Comparison of ENCODE assay signal across 8 cellular contexts in the genomic region with DNA sequence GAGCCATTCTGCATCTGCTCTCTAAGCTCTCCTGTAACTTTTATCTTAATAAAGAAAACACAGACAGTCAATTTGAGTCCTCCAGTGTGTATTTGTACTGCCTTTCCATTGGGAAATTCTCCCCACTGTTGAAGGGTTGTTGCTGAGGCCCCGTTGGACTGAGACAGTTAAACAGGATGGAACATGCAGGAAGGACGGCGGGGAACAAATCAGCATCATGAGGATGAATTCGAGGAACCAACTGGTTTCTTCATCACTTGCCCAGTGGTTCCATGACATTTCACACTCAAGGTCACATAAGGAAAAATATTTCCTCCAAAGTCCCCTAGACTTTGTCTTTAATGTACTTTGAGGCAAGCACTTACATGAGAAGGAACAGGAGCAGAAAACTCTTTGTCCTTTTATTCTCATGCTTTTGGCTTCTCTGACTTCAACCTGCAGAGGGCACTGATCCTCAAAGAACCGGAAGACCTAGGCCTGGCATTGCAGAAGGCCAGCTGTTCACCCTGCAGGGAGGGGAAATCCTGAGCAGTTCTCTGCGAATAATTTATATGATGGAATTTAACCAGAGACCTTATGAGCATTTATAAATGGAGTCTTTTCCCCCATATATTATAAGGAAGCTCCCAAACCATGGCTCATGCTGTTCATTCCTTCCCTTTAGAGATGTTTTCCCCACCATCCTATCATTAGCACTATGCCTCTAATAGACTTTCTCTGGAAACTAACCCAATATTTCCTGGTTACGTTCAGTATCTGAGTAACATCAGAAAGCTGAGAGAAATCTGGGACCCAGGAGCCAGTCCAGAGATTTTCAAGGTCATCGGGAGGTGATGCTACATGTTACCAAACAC. TPM values are rescaled to one million over a fixed set of nuclear protein-coding genes. Genes with fewer than 3 reads are reported as not detected.
DNase-seq lines count a peak whose midpoint lies in the region; ATAC-seq and TF ChIP-seq lines count a peak whose summit lies in the region.

No MANE protein-coding gene starts in this region.

- no peak for TF ChIP-seq POLR2A in right lobe of liver (IDR thresholded peaks at IDR 0.05)

- H3K9me3 ChIP-seq in BE2C (no peaks in the 10 kb centered on the region), colonic mucosa (no peaks in the 10 kb centered on the region), right lobe of liver (no peaks in the 10 kb centered on the region)

- no peak overlapping the region for H3K27ac ChIP-seq in colonic mucosa
- H3K27ac ChIP-seq in right lobe of liver, result no peak overlapping the region
- H3K27ac ChIP-seq in substantia nigra (ENCODE audit: low read depth, low read length, poor library complexity, severe bottlenecking), result peak overlapping the region; percentile 18

- H3K9ac ChIP-seq in colonic mucosa (ENCODE audit: low read depth in 2 of 2, low read length in 2 of 2), result no peak overlapping the region

- TF ChIP-seq CTCF in BE2C (IDR thresholded peaks at IDR 0.05; ENCODE audit: low read depth, low read length) (peak; percentile 85), colonic mucosa (IDR thresholded peaks at IDR 0.05) (peak; percentile 58), right lobe of liver (IDR thresholded peaks at IDR 0.05) (peak; percentile 61 to 73 (median 70))

- peaks cover 8% of the 10 kb centered on the region for H3K4me1 ChIP-seq in BE2C
- H3K4me1 ChIP-seq in colonic mucosa, result peaks cover 6% of the 10 kb centered on the region
- H3K4me1 ChIP-seq in right lobe of liver, result no peaks in the 10 kb centered on the region

- no peaks in the 10 kb centered on the region for H3K27me3 ChIP-seq in BE2C
- no peaks in the 10 kb centered on the region for H3K27me3 ChIP-seq in colonic mucosa
- no peaks in the 10 kb centered on the region for H3K27me3 ChIP-seq in right lobe of liver

- peak; percentile 75 for DNase-seq in BE2C
- peak; percentile 24 for DNase-seq in NCI-H1048 (lab: John Stamatoyannopoulos, UW)
- DNase-seq in SK-MEL-5 (ENCODE audit: low read depth, low spot score), result peak; percentile 89
- DNase-seq in colonic mucosa, result peak; percentile 86
- peak in 2 of 3 donors; percentile 41 to 66 for DNase-seq in right lobe of liver
- peak in 42 of 49 donors; percentile 5 to 82 (median 52) for DNase-seq in substantia nigra (lab: John Stamatoyannopoulos, UW)

- intact Hi-C loops in colonic mucosa (cut with DNase I), result loop anchor here (2.0 to 10.0 kb wide), 2 partner anchors 147 to 211 kb away; a partner anchor contains a TSS
- intact Hi-C loops in right lobe of liver (cut with DNase I), result loop anchor here (5.0 kb wide), 2 partner anchors 210 to 215 kb away; a partner anchor contains a TSS

- ATAC-seq in GM18511 (IDR thresholded peaks at IDR 0.05; ENCODE audit: unreplicated experiment) (peak; percentile 99), HG02870 (IDR thresholded peaks at IDR 0.05; ENCODE audit: unreplicated experiment) (peak; percentile 91), right lobe of liver (peak; percentile 92 to 98 (median 96))

- WGBS in right lobe of liver (ENCODE audit: insufficient coverage, low coverage, low lambda C conversion rate, missing lambda C conversion rate), result 33% methylated on average over 8 of the region's 8 CpGs

- H3K36me3 ChIP-seq in BE2C (no peaks in the 10 kb centered on the region), colonic mucosa (no peaks in the 10 kb centered on the region), right lobe of liver (no peaks in the 10 kb centered on the region)

- in situ Hi-C loops in SK-MEL-5 (cut with HindIII; ENCODE audit: low pct_unique_long_range_greater_than_20kb, low sequenced_read_pairs), result no loop called here

- H3K4me3 ChIP-seq in BE2C (ENCODE audit: low read depth, low read length), result no peak overlapping the region
- H3K4me3 ChIP-seq in colonic mucosa, result no peak overlapping the region
- no peak overlapping the region for H3K4me3 ChIP-seq in right lobe of liver

RNA-seq across cellular contexts. Expression of a gene that starts 55.2 kb away (rescaled TPM):
- polyA plus RNA-seq in BE2C (2012; ENCODE audit: insufficient read depth, insufficient read length, low read depth), result 0.08 TPM
- total RNA-seq in SK-MEL-5 (2014; rRNA removed; shearing (Covaris generic)), result not detected in 2 replicates
- not detected in 2 replicates for polyA plus RNA-seq in SK-MEL-5 (2015; cell fraction: cytosol; rRNA removed)
- not detected in 2 replicates for polyA plus RNA-seq in SK-MEL-5 (2015; cell fraction: nucleus; rRNA removed)
- total RNA-seq in colonic mucosa, result 1 to 10 TPM; 1.7 to 2.0 TPM
- not detected for total RNA-seq in right lobe of liver

Comparison
In these comparisons a context has a peak if more than half of its experiments do, and no peak if none do; other contexts are left out.
1. DNase-seq: peak in every context shown above with its lines; median percentile 89 in SK-MEL-5; 86 in colonic mucosa; 75 in BE2C; 54 in right lobe of liver; 52 in substantia nigra; 24 in NCI-H1048.